In genomic region chr9:37433754-37434435, GRCh38 we compare ENCODE assay signal across 1 cellular context.
TF ChIP-seq lines count a peak whose summit lies in the region.

No MANE protein-coding gene starts in this region.

TF ChIP-seq in IMR-90, 13 proteins besides CTCF, POLR2A, EP300 and RAD21 (continued from another document):
- TF ChIP-seq MAZ (IDR thresholded peaks at IDR 0.05; ENCODE audit: borderline replicate concordance, low read depth, low read length) (no peak), NFE2L2 (IDR thresholded peaks at IDR 0.05; ENCODE audit: low read depth, low read length) (no peak)
TF ChIP-seq in IMR-90: peak in this region for 0.
